ENCODE assay signal across 18 cellular contexts in the genomic region with DNA sequence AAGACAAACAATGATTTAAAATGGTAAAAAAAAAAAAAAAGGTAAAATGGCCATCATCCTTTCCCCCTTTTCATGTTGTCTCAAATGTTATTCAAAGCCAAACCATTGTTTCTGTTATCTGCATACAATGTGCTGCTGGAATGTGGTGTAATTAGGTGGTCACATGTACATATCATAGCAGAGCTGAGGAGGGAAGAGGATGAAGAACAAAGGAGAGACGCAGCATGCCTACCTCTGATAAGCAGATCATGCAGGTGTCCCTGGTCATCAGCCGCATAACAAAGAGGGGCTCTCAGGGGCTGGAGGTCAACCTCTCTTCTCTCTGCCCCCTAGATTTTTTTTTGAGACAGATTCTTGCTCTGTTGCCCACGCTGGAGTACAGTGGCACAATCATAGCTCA.
DNase-seq lines count a peak whose midpoint lies in the region; FAIRE-seq and TF ChIP-seq lines count a peak whose summit lies in the region.
"Had no signal": no experiment of that assay in that cellular context is flagged by ENCODE, and none has a peak within 500 bp of the region (broad histone marks: within the 10 kb centered on the region; RNA-seq: fewer than 3 reads in every experiment).

No MANE protein-coding gene starts in this region.

- no peak overlapping the region for H3K27ac ChIP-seq in endodermal cell (ENCODE audit: low read depth, low read length)
- H3K27ac ChIP-seq: A549, C4-2B, HL-60 had no signal

- DNase-seq in NCI-H146 treated with DMSO at 0.1 percent for 48 hours (lab: John Stamatoyannopoulos, UW; ENCODE audit: unreplicated experiment) (peak; percentile 68), endodermal cell (peak; percentile 61), iPS-NIHi11 (ENCODE audit: low spot score) (peak; percentile 27), RCC 7860 (ENCODE audit: low spot score) (no peak), NCI-H748 (lab: John Stamatoyannopoulos, UW; ENCODE audit: unreplicated experiment) (no peak), mesenteric fat pad (ENCODE audit: low spot score) (no peak)
- no peak for DNase-seq in stimulated activated CD8-positive, alpha-beta memory T cell treated with anti-CD3 and anti-CD28 coated beads, Interleukin-4, amount 100 ng/mL, for 48 hours
- DNase-seq: BE2C; CD4-positive, alpha-beta memory T cell; DMS153; DMS79 treated with DMSO at 0.1 percent for 48 hours; EL had no signal

- 73 to 85% methylated on average over 3 of the region's 3 CpGs for WGBS in endodermal cell (ENCODE audit: insufficient coverage in 1 of 2, insufficient read length in 1 of 2), 2 experiments

- no peaks in the 10 kb centered on the region for H3K27me3 Mint-ChIP-seq in endodermal cell (ENCODE audit: insufficient read depth)

- peaks cover 8% of the 10 kb centered on the region for H3K9me3 ChIP-seq in endodermal cell (ENCODE audit: control insufficient read depth, low read length)
- H3K9me3 ChIP-seq: BE2C had no signal

- no peaks in the 10 kb centered on the region for H3K36me3 ChIP-seq in endodermal cell (ENCODE audit: control insufficient read depth, insufficient read depth, low read length)
- H3K36me3 ChIP-seq: BE2C had no signal

- peak overlapping the region; percentile 62 for H3K27ac Mint-ChIP-seq in endodermal cell
- H3K27ac Mint-ChIP-seq: CD4-positive, alpha-beta memory T cell had no signal

- FAIRE-seq in RCC 7860 (lab: Jason Lieb, UNC): no peak
- FAIRE-seq: A549, G401.6, GM19239, H54 had no signal

- H3K9ac ChIP-seq in endodermal cell (ENCODE audit: extremely low read depth, low read length, poor library complexity, severe bottlenecking): no peak overlapping the region

- H3K4me3 Mint-ChIP-seq in endodermal cell: no peak overlapping the region
- H3K4me3 Mint-ChIP-seq: CD4-positive, alpha-beta memory T cell had no signal

- no peaks in the 10 kb centered on the region for H3K4me1 ChIP-seq in endodermal cell (ENCODE audit: control insufficient read depth, insufficient read depth, low read length)

- peaks cover 4% of the 10 kb centered on the region for H3K36me3 Mint-ChIP-seq in endodermal cell (ENCODE audit: low read depth)
- H3K36me3 Mint-ChIP-seq: CD4-positive, alpha-beta memory T cell had no signal

- H3K27me3 ChIP-seq in endodermal cell (ENCODE audit: control insufficient read depth, insufficient read depth, low read length, poor library complexity, severe bottlenecking): no peaks in the 10 kb centered on the region
- H3K27me3 ChIP-seq: BE2C had no signal

- H3K4me1 Mint-ChIP-seq in endodermal cell: peaks cover 11% of the 10 kb centered on the region
- H3K4me1 Mint-ChIP-seq: CD4-positive, alpha-beta memory T cell had no signal

- H3K4me3 ChIP-seq in endodermal cell (ENCODE audit: low read length): no peak overlapping the region
- H3K4me3 ChIP-seq: A549 had no signal

- H3K9me3 Mint-ChIP-seq in endodermal cell: peaks cover 23% of the 10 kb centered on the region

- TF ChIP-seq CTCF in endodermal cell (conservative IDR thresholded peaks at IDR 0.05): no peak

Comparison
In these comparisons a context has a peak if more than half of its experiments do, and no peak if none do; other contexts are left out.
1. DNase-seq: peak in NCI-H146 treated with DMSO at 0.1 percent for 48 hours (single experiment), endodermal cell (single experiment) and iPS-NIHi11 (single experiment); none in RCC 7860 (single experiment), stimulated activated CD8-positive, alpha-beta memory T cell treated with anti-CD3 and anti-CD28 coated beads, Interleukin-4, amount 100 ng/mL, for 48 hours (single experiment), NCI-H748 (single experiment) and mesenteric fat pad (single experiment).